Comparison of ENCODE assay signal across 16 cellular contexts in genomic region chr18:33717339-33717738, GRCh38.
DNase-seq lines count a peak whose midpoint lies in the region; ATAC-seq and TF ChIP-seq lines count a peak whose summit lies in the region.
"Had no signal": no experiment of that assay in that cellular context is flagged by ENCODE, and none has a peak within 500 bp of the region (broad histone marks: within the 10 kb centered on the region; RNA-seq: fewer than 3 reads in every experiment).

No MANE protein-coding gene starts in this region.

- peaks cover 0 to 2% (median 0%) of the 10 kb centered on the region in 3 donors for H3K9me3 ChIP-seq in gastroesophageal sphincter
- H3K9me3 ChIP-seq: Caco-2 had no signal

- peak; percentile 12 for DNase-seq in NOMO-1 treated with DMSO at 0.1 percent for 48 hours (lab: John Stamatoyannopoulos, UW; ENCODE audit: unreplicated experiment)
- DNase-seq in NOMO-1 treated with dmso at 0.1 percent for 144 hours (lab: John Stamatoyannopoulos, UW; ENCODE audit: unreplicated experiment) = no peak
- peak; percentile 6 for DNase-seq in OCI-M1 (lab: John Stamatoyannopoulos, UW)
- no peak for DNase-seq in mesenteric fat pad (ENCODE audit: low spot score)
- no peak for DNase-seq in medulla oblongata (ENCODE audit: extremely low spot score)
- DNase-seq: Caco-2; CD8-positive, alpha-beta memory T cell; DMS53; GF-D8; H7 had no signal

- no peak for TF ChIP-seq CTCF in gastroesophageal sphincter (IDR thresholded peaks at IDR 0.05)

- no peaks in the 10 kb centered on the region for H3K27me3 ChIP-seq in gastroesophageal sphincter

- TF ChIP-seq EP300 in gastroesophageal sphincter (IDR thresholded peaks at IDR 0.05) = no peak

- ATAC-seq in HG03025 (IDR thresholded peaks at IDR 0.05; ENCODE audit: low FRiP score, unreplicated experiment) = peak; percentile 46
- ATAC-seq in gastroesophageal sphincter = no peak
- ATAC-seq: GM23338, HepG2 had no signal

- TF ChIP-seq POLR2A in gastroesophageal sphincter (IDR thresholded peaks at IDR 0.05) = no peak

- H3K36me3 ChIP-seq in gastroesophageal sphincter = no peaks in the 10 kb centered on the region

- WGBS in gastroesophageal sphincter (ENCODE audit: low coverage in 1 of 2), 2 donors = 82 to 100% methylated on average over 1 to 2 of the region's 2 CpGs

- H3K27ac ChIP-seq in gastroesophageal sphincter = no peak overlapping the region
- H3K27ac ChIP-seq: 22Rv1, KMS-11 had no signal

- no peak overlapping the region for H3K4me3 ChIP-seq in gastroesophageal sphincter
- H3K4me3 ChIP-seq: GM23338 had no signal

- H3K4me1 ChIP-seq in gastroesophageal sphincter = no peaks in the 10 kb centered on the region
- H3K4me1 ChIP-seq: Caco-2 had no signal

Comparison
In these comparisons a context has a peak if more than half of its experiments do, and no peak if none do; other contexts are left out.
1. DNase-seq: peak in NOMO-1 treated with DMSO at 0.1 percent for 48 hours (single experiment) and OCI-M1 (single experiment); none in NOMO-1 treated with dmso at 0.1 percent for 144 hours (single experiment), mesenteric fat pad (single experiment) and medulla oblongata (single experiment).